8 cellular contexts compared by ENCODE assay signal in genomic region chr6:106510090-106510970, GRCh38.
DNase-seq lines count a peak whose midpoint lies in the region; ATAC-seq and TF ChIP-seq lines count a peak whose summit lies in the region.

No MANE protein-coding gene starts in this region.

- peak overlapping the region; percentile 97 for H3K27ac ChIP-seq in Panc1 (ENCODE audit: low read length)

- BruUV-seq in Panc1 (replicated peaks; lab: Mats Ljungman, UMichigan) = no TSS peak

- DNase-seq in NCI-H345 (lab: John Stamatoyannopoulos, UW) = peak; percentile 42
- no peak for DNase-seq in NCI-H345 treated with DMSO at 0.1 percent for 48 hours (lab: John Stamatoyannopoulos, UW; ENCODE audit: unreplicated experiment)
- DNase-seq in Panc1 (ENCODE audit: low read depth, low spot score) = no peak
- DNase-seq in activated gamma-delta T cell treated with anti-CD3 and anti-CD28 coated beads, Interleukin-2, amount 50 U/mL, for 16 hours (ENCODE audit: low read depth) = peak; percentile 43
- peak; percentile 91 for DNase-seq in cardiac septum (ENCODE audit: low spot score)
- peak; percentile 42 for DNase-seq in renal cortical epithelial cell (ENCODE audit: low read depth)
- DNase-seq in NCI-H446 (lab: John Stamatoyannopoulos, UW) = no peak

- ATAC-seq in HG03442 (IDR thresholded peaks at IDR 0.05; ENCODE audit: unreplicated experiment) = peak; percentile 37
- peak; percentile 77 for ATAC-seq in Panc1

- POLR2A ChIA-PET in Panc1 (lab: Charles Lee) = interaction anchor here (0.6 kb wide), 1 partner anchor 523 kb away, joined by 6 read pairs; no protein-coding TSS in a partner anchor

- H3K9me3 ChIP-seq in Panc1 (ENCODE audit: control insufficient read depth, insufficient read depth, low read depth, low read length) = no peaks in the 10 kb centered on the region

- in situ Hi-C loops in Panc1 (cut with HindIII; ENCODE audit: low pct_unique_long_range_greater_than_20kb, low sequenced_read_pairs) = no loop called here

- H3K36me3 ChIP-seq in Panc1 (ENCODE audit: control insufficient read depth, insufficient read depth, low read length) = no peaks in the 10 kb centered on the region; the same call in 1 of the 2 replicates

- H3K4me3 ChIP-seq in Panc1 (ENCODE audit: low read depth in 2 of 2, low read length in 2 of 2) = peak overlapping the region; percentile 80 to 82

- intact Hi-C loops in Panc1 (cut with micrococcal nuclease; ENCODE audit: unreplicated experiment) (no loop called here), cardiac septum (cut with DNase I) (no loop called here)

- H3K4me1 ChIP-seq in Panc1 (ENCODE audit: control insufficient read depth, insufficient read depth, low read length) = peaks cover 29% of the 10 kb centered on the region

- no peaks in the 10 kb centered on the region for H3K27me3 ChIP-seq in Panc1 (ENCODE audit: control insufficient read depth, insufficient read depth, low read length)

- CTCF ChIA-PET in Panc1 (lab: Charles Lee) = interaction anchor here (0.7 to 0.8 kb wide), 2 partner anchors 11 to 98 kb away, joined by 3 read pairs; no protein-coding TSS in a partner anchor

- peak; percentile 62 for TF ChIP-seq CTCF in Panc1 (IDR thresholded peaks at IDR 0.05)

Comparison
In these comparisons a context has a peak if more than half of its experiments do, and no peak if none do; other contexts are left out.
1. DNase-seq: peak in NCI-H345 (single experiment), activated gamma-delta T cell treated with anti-CD3 and anti-CD28 coated beads, Interleukin-2, amount 50 U/mL, for 16 hours (single experiment), cardiac septum (single experiment) and renal cortical epithelial cell (single experiment); none in NCI-H345 treated with DMSO at 0.1 percent for 48 hours (single experiment), Panc1 (single experiment) and NCI-H446 (0 of 2).